ENCODE assay signal across 10 cellular contexts in the genomic region with DNA sequence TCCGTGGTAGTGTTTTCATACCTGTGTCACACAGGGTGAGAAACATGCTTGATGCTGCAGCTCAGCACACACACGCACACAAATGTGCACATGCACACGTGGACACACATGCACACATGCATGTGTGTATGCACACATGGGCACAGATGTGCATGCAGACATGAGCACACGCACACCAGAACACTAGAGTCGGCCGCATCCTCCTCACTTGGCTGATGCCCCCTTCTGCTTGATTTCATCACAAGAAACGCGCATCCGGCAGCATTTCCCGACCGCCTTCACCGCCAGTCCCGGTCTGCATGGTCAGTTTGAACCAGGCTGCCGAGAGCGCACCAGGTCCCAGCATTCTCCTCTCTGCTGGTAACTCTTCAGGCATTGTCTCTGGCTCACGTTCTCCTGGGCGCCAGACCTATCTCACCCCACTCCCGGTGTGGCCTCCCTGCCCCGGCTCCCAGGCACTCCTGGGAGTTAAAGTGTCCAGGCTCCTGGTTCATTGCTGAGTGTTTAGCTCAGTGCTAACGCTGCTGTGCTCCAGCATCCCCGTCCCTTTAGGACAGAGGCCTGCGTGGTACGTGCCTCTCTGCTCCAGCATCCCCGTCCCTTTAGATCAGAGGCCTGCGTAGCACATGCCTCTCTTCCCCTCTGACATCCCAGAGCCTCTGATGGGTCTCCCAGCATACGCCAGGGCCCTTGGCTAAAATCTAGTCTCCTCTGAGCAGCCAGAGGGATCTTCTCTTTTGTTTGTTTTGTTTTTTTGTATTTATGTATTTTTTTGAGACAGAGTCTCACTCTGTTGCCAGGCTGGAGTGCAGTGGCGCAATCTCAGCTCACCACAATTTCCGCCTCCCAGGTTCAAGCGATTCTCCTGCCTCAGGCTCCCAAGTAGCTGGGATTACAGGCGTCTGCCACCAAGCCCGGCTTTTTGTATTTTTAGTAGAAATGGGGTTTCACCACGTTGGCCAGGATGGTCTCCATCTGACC. TPM values are rescaled to one million over a fixed set of nuclear protein-coding genes. Genes with fewer than 3 reads are reported as not detected.
A peak's percentile ranks its signal among the peaks of the same experiment; 100 is the strongest.
DNase-seq lines count a peak whose midpoint lies in the region; ATAC-seq and TF ChIP-seq lines count a peak whose summit lies in the region.
"Had no signal": no experiment of that assay in that cellular context is flagged by ENCODE, and none has a peak within 500 bp of the region (broad histone marks: within the 10 kb centered on the region; RNA-seq: fewer than 3 reads in every experiment).

No MANE protein-coding gene starts in this region.

- H3K36me3 ChIP-seq in KMS-11 (ENCODE audit: insufficient read depth): no peaks in the 10 kb centered on the region
- peaks cover 6 to 17% (median 12%) of the 10 kb centered on the region in 4 donors for H3K36me3 ChIP-seq in stomach
- H3K36me3 ChIP-seq: HAP-1 had no signal

- peaks cover 94% of the 10 kb centered on the region for H3K27me3 ChIP-seq in KMS-11 (ENCODE audit: insufficient read depth, low read depth)
- H3K27me3 ChIP-seq in stomach: no peaks in the 10 kb centered on the region

- intact Hi-C loops in stomach (cut with DNase I; ENCODE audit: low total_unique reads): no loop called here

- H3K27ac ChIP-seq in KMS-11 (no peak overlapping the region), angular gyrus (ENCODE audit: low read depth, low read length) (peak overlapping the region; percentile 8), stomach (peak overlapping the region; percentile 62 to 89 (median 80))

- no peak for TF ChIP-seq EP300 in stomach (IDR thresholded peaks at IDR 0.05)

- H4K20me1 ChIP-seq in KMS-11 (ENCODE audit: insufficient read depth): no peaks in the 10 kb centered on the region

- ATAC-seq in HG03045 (IDR thresholded peaks at IDR 0.05; ENCODE audit: unreplicated experiment) (no peak), HG03432 (IDR thresholded peaks at IDR 0.05; ENCODE audit: unreplicated experiment) (no peak), GM18520 (IDR thresholded peaks at IDR 0.05; ENCODE audit: unreplicated experiment) (no peak)
- ATAC-seq in stimulated activated naive CD8-positive, alpha-beta T cell treated with anti-CD3 and anti-CD28 coated beads, Interleukin-15, Interleukin-2, amounts not matched to agents 100 U/mL and 50 U/mL, for 24 hours: no peak

- H3K4me1 ChIP-seq in KMS-11 (ENCODE audit: low read depth, poor library complexity, severe bottlenecking): peaks cover 30% of the 10 kb centered on the region
- H3K4me1 ChIP-seq in stomach: peaks cover 72 to 81% (median 73%) of the 10 kb centered on the region in 4 donors
- H3K4me1 ChIP-seq: HAP-1 had no signal

- TF ChIP-seq CTCF in KMS-11 (conservative IDR thresholded peaks at IDR 0.05; ENCODE audit: low read depth, low read length): no peak
- no peak for TF ChIP-seq CTCF in stomach (IDR thresholded peaks at IDR 0.05)

- peak; percentile 63 for DNase-seq in iris pigment epithelial cell (ENCODE audit: low read depth)
- no peak for DNase-seq in stomach
- no peak for DNase-seq in stimulated activated naive CD8-positive, alpha-beta T cell treated with anti-CD3 and anti-CD28 coated beads, Interleukin-15, Interleukin-2, amounts not matched to agents 100 U/mL and 50 U/mL, for 24 hours
- DNase-seq: NCI-H446 treated with DMSO at 0.1 percent for 48 hours had no signal

- H3K79me2 ChIP-seq in KMS-11 (ENCODE audit: insufficient read depth, low read depth): no peaks in the 10 kb centered on the region

- no peak for TF ChIP-seq POLR2A in stomach (IDR thresholded peaks at IDR 0.05)

- no peak overlapping the region for H3K4me3 ChIP-seq in KMS-11 (IDR thresholded peaks at IDR 0.05; ENCODE audit: insufficient read depth, low read depth, low read length)
- H3K4me3 ChIP-seq in stomach: no peak overlapping the region
- H3K4me3 ChIP-seq: HAP-1 had no signal

- H3K9me3 ChIP-seq in stomach: no peaks in the 10 kb centered on the region
- H3K9me3 ChIP-seq: HAP-1 had no signal

- H3K9ac ChIP-seq in KMS-11: no peak overlapping the region

- 72 to 79% (median 75%) methylated on average over 25 to 32 of the region's 32 CpGs for WGBS in stomach, 5 donors

- H3K4me2 ChIP-seq in KMS-11: peak overlapping the region; percentile 59; the same call in 1 of the 2 replicates

- H2AFZ ChIP-seq in KMS-11 (ENCODE audit: low read depth): no peak overlapping the region

RNA-seq across cellular contexts. Expression of a gene that starts 16.0 kb away (rescaled TPM):
- total RNA-seq in stomach: 100 to 1,000 TPM in 2 of 5 donors, 10 to 100 TPM in 3; 21.1 to 263 (median 96.9) TPM
- polyA plus RNA-seq in stomach: 10 to 100 TPM; 37.5 to 66.1 (median 46.6) TPM

RNA-seq across cellular contexts. Expression of a gene that starts 59.3 kb away (rescaled TPM):
- total RNA-seq in stomach: 100 to 1,000 TPM in 1 of 5 donors, 10 to 100 TPM in 3, 1 to 10 TPM in 1; 5.4 to 117 (median 12.9) TPM
- polyA plus RNA-seq in stomach: 10 to 100 TPM; 23.6 to 30.5 (median 25.4) TPM
